11 cellular contexts compared by ENCODE assay signal in genomic region chr22:20241579-20242392, GRCh38. TPM values are rescaled to one million over a fixed set of nuclear protein-coding genes. Genes with fewer than 3 reads are reported as not detected.
A peak's percentile ranks its signal among the peaks of the same experiment; 100 is the strongest.
DNase-seq lines count a peak whose midpoint lies in the region; ATAC-seq and TF ChIP-seq lines count a peak whose summit lies in the region.
"Had no signal": no experiment of that assay in that cellular context is flagged by ENCODE, and none has a peak within 500 bp of the region (broad histone marks: within the 10 kb centered on the region; RNA-seq: fewer than 3 reads in every experiment).

No MANE protein-coding gene starts in this region.

- H3K9me3 Mint-ChIP-seq in CD4-positive, alpha-beta T cell: no peaks in the 10 kb centered on the region
- no peaks in the 10 kb centered on the region for H3K9me3 Mint-ChIP-seq in effector memory CD8-positive, alpha-beta T cell
- H3K9me3 Mint-ChIP-seq in natural killer cell treated with Interleukin-12 subunit alpha and Interleukin-12 subunit beta and Interleukin-15 and Interleukin-18, amount 100 ng/mL, for 72 hours: no peaks in the 10 kb centered on the region

- POLR2A ChIA-PET in CD4-positive, alpha-beta T cell (lab: Charles Lee): no interaction called here

- no peak for TF ChIP-seq CTCF in CD4-positive, alpha-beta T cell (IDR thresholded peaks at IDR 0.05)
- TF ChIP-seq CTCF in NB4 (IDR thresholded peaks at IDR 0.05; ENCODE audit: low read depth, low read length): no peak

- H3K36me3 Mint-ChIP-seq in CD4-positive, alpha-beta T cell (ENCODE audit: low read depth): no peaks in the 10 kb centered on the region
- H3K36me3 Mint-ChIP-seq in effector memory CD8-positive, alpha-beta T cell (ENCODE audit: insufficient read depth): peaks cover 17% of the 10 kb centered on the region
- H3K36me3 Mint-ChIP-seq in natural killer cell treated with Interleukin-12 subunit alpha and Interleukin-12 subunit beta and Interleukin-15 and Interleukin-18, amount 100 ng/mL, for 72 hours: no peaks in the 10 kb centered on the region

- H3K27ac ChIP-seq in CD4-positive, alpha-beta T cell (ENCODE audit: low read depth, low read length): no peak overlapping the region

- H3K4me3 Mint-ChIP-seq in CD4-positive, alpha-beta T cell: peak overlapping the region; percentile 80
- peak overlapping the region; percentile 51 to 60 for H3K4me3 Mint-ChIP-seq in effector memory CD8-positive, alpha-beta T cell
- H3K4me3 Mint-ChIP-seq in natural killer cell treated with Interleukin-12 subunit alpha and Interleukin-12 subunit beta and Interleukin-15 and Interleukin-18, amount 100 ng/mL, for 72 hours: peak overlapping the region; percentile 20

- H3K27me3 ChIP-seq in CD4-positive, alpha-beta T cell (ENCODE audit: control insufficient read depth, insufficient read depth, low read length): no peaks in the 10 kb centered on the region

- no peaks in the 10 kb centered on the region for H3K27me3 Mint-ChIP-seq in CD4-positive, alpha-beta T cell
- no peaks in the 10 kb centered on the region for H3K27me3 Mint-ChIP-seq in effector memory CD8-positive, alpha-beta T cell
- no peaks in the 10 kb centered on the region for H3K27me3 Mint-ChIP-seq in natural killer cell treated with Interleukin-12 subunit alpha and Interleukin-12 subunit beta and Interleukin-15 and Interleukin-18, amount 100 ng/mL, for 72 hours

- TF ChIP-seq POLR2A in NB4 (IDR thresholded peaks at IDR 0.05; ENCODE audit: extremely low read depth, insufficient read length): no peak

- H3K9me3 ChIP-seq in CD4-positive, alpha-beta T cell (ENCODE audit: control insufficient read depth, low read length): no peaks in the 10 kb centered on the region

- ATAC-seq in CD4-positive, alpha-beta T cell (ENCODE audit: poor library complexity): no peak
- ATAC-seq in effector memory CD8-positive, alpha-beta T cell (replicated peaks): peak; percentile 0
- ATAC-seq in natural killer cell treated with Interleukin-12 subunit alpha and Interleukin-12 subunit beta and Interleukin-15 and Interleukin-18, amount 100 ng/mL, for 72 hours: no peak
- no peak for ATAC-seq in HG03442 (IDR thresholded peaks at IDR 0.05; ENCODE audit: unreplicated experiment)
- ATAC-seq in GM21515 (IDR thresholded peaks at IDR 0.05; ENCODE audit: unreplicated experiment): no peak

- intact Hi-C loops in CD4-positive, alpha-beta T cell (cut with DNase I, micrococcal nuclease): no loop called here

- peaks cover 47% of the 10 kb centered on the region for H3K4me1 Mint-ChIP-seq in CD4-positive, alpha-beta T cell (ENCODE audit: low read depth)
- peaks cover 30 to 49% of the 10 kb centered on the region in 2 donors for H3K4me1 Mint-ChIP-seq in effector memory CD8-positive, alpha-beta T cell (ENCODE audit: low read depth in 2 of 2)
- H3K4me1 Mint-ChIP-seq in natural killer cell treated with Interleukin-12 subunit alpha and Interleukin-12 subunit beta and Interleukin-15 and Interleukin-18, amount 100 ng/mL, for 72 hours (ENCODE audit: low read depth in 2 of 2): peaks cover 16 to 32% of the 10 kb centered on the region in 2 donors

- H3K4me3 ChIP-seq in NB4 (ENCODE audit: low read depth, low read length): no peak overlapping the region

- CTCF ChIA-PET in CD4-positive, alpha-beta T cell (lab: Charles Lee): no interaction called here

- H3K27ac Mint-ChIP-seq in CD4-positive, alpha-beta T cell: peak overlapping the region; percentile 95
- H3K27ac Mint-ChIP-seq in effector memory CD8-positive, alpha-beta T cell: peak overlapping the region in 1 of 2 donors; percentile 94
- H3K27ac Mint-ChIP-seq in natural killer cell treated with Interleukin-12 subunit alpha and Interleukin-12 subunit beta and Interleukin-15 and Interleukin-18, amount 100 ng/mL, for 72 hours: peak overlapping the region in 1 of 2 donors; percentile 19

- no peak for DNase-seq in CD4-positive, alpha-beta T cell
- peak; percentile 79 for DNase-seq in NB4 (ENCODE audit: low read depth)
- no peak for DNase-seq in effector memory CD8-positive, alpha-beta T cell
- DNase-seq in natural killer cell treated with Interleukin-12 subunit alpha and Interleukin-12 subunit beta and Interleukin-15 and Interleukin-18, amount 100 ng/mL, for 72 hours (ENCODE audit: low spot score): no peak
- no peak for DNase-seq in AG08395 (ENCODE audit: low spot score)
- no peak for DNase-seq in NCI-H2081 (lab: John Stamatoyannopoulos, UW)
- DNase-seq: activated effector memory CD4-positive, alpha-beta T cell treated with anti-CD3 and anti-CD28 coated beads, Interleukin-2, amount 50 U/mL, for 16 hours; NCI-H1417 treated with DMSO at 0.1 percent for 48 hours; stimulated activated CD4-positive, alpha-beta T cell treated with anti-CD3 and anti-CD28 coated beads, Interleukin-1b, Interleukin-23, amount 100 ng/mL, for 48 hours had no signal

RNA-seq across cellular contexts. Expression of gene RTN4R, which starts 26.3 kb away (rescaled TPM):
- under 1 TPM; 0.36 to 0.50 TPM for total RNA-seq in CD4-positive, alpha-beta T cell
- under 1 TPM; 0.48 to 0.78 TPM for total RNA-seq in natural killer cell treated with Interleukin-12 subunit alpha and Interleukin-12 subunit beta and Interleukin-15 and Interleukin-18, amount 100 ng/mL, for 72 hours

Comparison
In these comparisons a context has a peak if more than half of its experiments do, and no peak if none do; other contexts are left out.
1. H3K4me3 Mint-ChIP-seq: peak in every context shown above with its lines; median percentile 80 in CD4-positive, alpha-beta T cell; 56 in effector memory CD8-positive, alpha-beta T cell; 20 in natural killer cell treated with Interleukin-12 subunit alpha and Interleukin-12 subunit beta and Interleukin-15 and Interleukin-18, amount 100 ng/mL, for 72 hours.